18 cellular contexts compared by ENCODE assay signal in genomic region chr9:126519660-126520425, GRCh38.
DNase-seq lines count a peak whose midpoint lies in the region; ATAC-seq, FAIRE-seq and TF ChIP-seq lines count a peak whose summit lies in the region.
"Had no signal": no experiment of that assay in that cellular context is flagged by ENCODE, and none has a peak within 500 bp of the region (broad histone marks: within the 10 kb centered on the region; RNA-seq: fewer than 3 reads in every experiment).

No MANE protein-coding gene starts in this region.

- peak; percentile 45 for DNase-seq in activated T-cell treated with anti-CD3 and anti-CD28 coated beads, Interleukin-2, amount 50 U/mL, for 48 hours
- DNase-seq in activated T-cell treated with anti-CD3 and anti-CD28 coated beads, Interleukin-2, amount 50 U/mL, for 1 hour: no peak
- DNase-seq in MV-4-11 (lab: John Stamatoyannopoulos, UW): peak; percentile 11
- peak in 1 of 2 experiments; percentile 54 for DNase-seq in H1 (ENCODE audit: low read depth in 1 of 2, low spot score in 2 of 2)
- peak; percentile 19 for DNase-seq in retina
- no peak for DNase-seq in coronary artery (ENCODE audit: low spot score)
- DNase-seq: activated CD4-positive, alpha-beta T cell treated with anti-CD3 and anti-CD28 coated beads, Interleukin-2, amount 10 ng/mL, durations not matched to agents 24 days and 14 days; colonic mucosa; head of caudate nucleus; NCI-H1092 treated with DMSO at 0.1 percent for 48 hours; stomach; T-helper 9 cell had no signal

- no peak overlapping the region; the same call in 1 of the 2 replicates for H3K18ac ChIP-seq in H1 (ENCODE audit: extremely low read depth, low read length)

- WGBS in H1 (ENCODE audit: extremely low coverage in 1 of 2, insufficient coverage in 1 of 2, insufficient read length in 1 of 2, insufficient replicate concordance in 2 of 2, low coverage in 1 of 2, low lambda C conversion rate in 2 of 2, missing lambda C conversion rate in 1 of 2), 2 experiments: 75% methylated on average over 22 of the region's 22 CpGs; no CpG with 5 or more reads in 1 of the 2 experiments

- no peak overlapping the region for H2AK5ac ChIP-seq in H1 (ENCODE audit: low read depth, low read length)

- POLR2A ChIA-PET in H1 (lab: Charles Lee; ENCODE audit: partially characterized antibody): no interaction called here

- H4K8ac ChIP-seq in H1 (ENCODE audit: extremely low read depth, insufficient read depth, low read length): 0 out of 2 replicates have a peak overlapping the region, but pooled peaks have one; percentile 36

- H4K5ac ChIP-seq in H1 (ENCODE audit: insufficient read length, low read depth, low read length): no peak overlapping the region

- no peak overlapping the region for H3K9ac ChIP-seq in H1 (replicated peaks in 1 of 4; ENCODE audit: extremely low read depth in 1 of 4, low read depth in 3 of 4, low read length in 3 of 4)

- no peak overlapping the region for H3K4ac ChIP-seq in H1 (replicated peaks; ENCODE audit: insufficient read length, low read depth, low read length)

- H3K4me3 ChIP-seq in H1 (ENCODE audit: extremely low read depth in 1 of 4, insufficient read depth in 2 of 4, low read depth in 3 of 4, low read length in 4 of 4) (no peak overlapping the region), coronary artery (no peak overlapping the region)
- H3K4me3 ChIP-seq: colonic mucosa, esophagus muscularis mucosa, skin epidermis, stomach had no signal

- TF ChIP-seq RAD21 in H1 (IDR thresholded peaks at IDR 0.05 in 1 of 2, conservative IDR thresholded peaks at IDR 0.05 in 1 of 2; ENCODE audit: low read depth in 2 of 2, low read length in 2 of 2): no peak

- H3K4me1 ChIP-seq in H1 (replicated peaks in 1 of 4; ENCODE audit: control insufficient read depth in 3 of 4, insufficient read depth in 4 of 4, low read length in 3 of 4): peaks cover 0 to 3% (median 1%) of the 10 kb centered on the region in 4 experiments; a peak in 5 of 7 replicates
- H3K4me1 ChIP-seq: colonic mucosa had no signal

- H4K91ac ChIP-seq in H1 (replicated peaks; ENCODE audit: insufficient read length, low read length): no peak overlapping the region

- no peaks in the 10 kb centered on the region for H3K36me3 ChIP-seq in H1 (ENCODE audit: control insufficient read depth in 2 of 4, insufficient read depth in 4 of 4, low read length in 3 of 4)
- H3K36me3 ChIP-seq: colonic mucosa, esophagus muscularis mucosa, stomach had no signal

- H3K27ac ChIP-seq in H1 (ENCODE audit: low read depth, low read length): no peak overlapping the region
- no peak overlapping the region for H3K27ac ChIP-seq in coronary artery
- H3K27ac ChIP-seq: colonic mucosa, esophagus muscularis mucosa, stomach had no signal

- H4K20me1 ChIP-seq in H1 (replicated peaks in 1 of 2; ENCODE audit: control insufficient read depth in 1 of 2, insufficient read depth in 2 of 2, low read length in 2 of 2): no peaks in the 10 kb centered on the region

- H3K9me3 ChIP-seq in H1 (ENCODE audit: insufficient read depth in 2 of 2, low read depth in 1 of 2, low read length in 1 of 2): no peaks in the 10 kb centered on the region
- H3K9me3 ChIP-seq: colonic mucosa, esophagus muscularis mucosa, stomach had no signal

- no peak overlapping the region for H3K23ac ChIP-seq in H1 (ENCODE audit: insufficient read length)

- no peak overlapping the region for H2BK120ac ChIP-seq in H1 (replicated peaks; ENCODE audit: low read depth, low read length)

- no peak for FAIRE-seq in H1 (lab: Jason Lieb, UNC)
- FAIRE-seq: islet of Langerhans, urothelium cell line had no signal

- TF ChIP-seq CTCF in H1 (IDR thresholded peaks at IDR 0.05; ENCODE audit: control extremely low read depth in 1 of 3, insufficient read depth in 1 of 3, low read depth in 1 of 3, low read length in 3 of 3) (no peak), coronary artery (IDR thresholded peaks at IDR 0.05) (no peak)

- no peak for TF ChIP-seq EP300 in H1 (IDR thresholded peaks at IDR 0.05; ENCODE audit: borderline replicate concordance in 1 of 2, low read depth in 2 of 2, low read length in 2 of 2)

- H3K27me3 ChIP-seq in H1 (replicated peaks in 1 of 4; ENCODE audit: control insufficient read depth in 3 of 4, extremely low read depth in 1 of 4, insufficient read depth in 3 of 4, low read length in 3 of 4): peaks cover 0 to 11% (median 6%) of the 10 kb centered on the region in 4 experiments; a peak in 4 of 7 replicates

- H3K23me2 ChIP-seq in H1 (ENCODE audit: low read depth, low read length): no peaks in the 10 kb centered on the region

- H3K14ac ChIP-seq in H1 (ENCODE audit: insufficient read length): no peak overlapping the region

- no peaks in the 10 kb centered on the region for H3K79me2 ChIP-seq in H1 (ENCODE audit: control insufficient read depth in 1 of 2, insufficient read depth in 2 of 2, low read length in 2 of 2)

- H2BK15ac ChIP-seq in H1 (ENCODE audit: low read length): 0 out of 2 replicates have a peak overlapping the region, but pooled peaks have one; percentile 32

- H2AFZ ChIP-seq in H1 (ENCODE audit: low read length): no peak overlapping the region

- ATAC-seq in esophagus mucosa (no peak), GM19328 (IDR thresholded peaks at IDR 0.05; ENCODE audit: unreplicated experiment) (no peak)

- H3K79me1 ChIP-seq in H1 (ENCODE audit: low read depth, low read length): no peaks in the 10 kb centered on the region; the same call in 1 of the 2 replicates

- no peak for TF ChIP-seq POLR2A in H1 (IDR thresholded peaks at IDR 0.05; ENCODE audit: control extremely low read depth in 1 of 2, low read depth in 2 of 2, low read length in 2 of 2)

- H2BK5ac ChIP-seq in H1 (ENCODE audit: low read depth, low read length): no peak overlapping the region; the same call in 1 of the 2 replicates

- no peak overlapping the region for H2BK20ac ChIP-seq in H1 (ENCODE audit: low read length)

- CTCF ChIA-PET in H1 (lab: Charles Lee; ENCODE audit: partially characterized antibody): interaction anchor here (0.7 to 24.3 kb wide), 7 partner anchors 12 to 262 kb away, joined by 3 to 343 read pairs (median 6); no protein-coding TSS in a partner anchor

- peak overlapping the region; percentile 86; the same call in 1 of the 2 replicates for H2BK12ac ChIP-seq in H1 (ENCODE audit: low read depth, low read length)

- no peak overlapping the region for H3K56ac ChIP-seq in H1 (replicated peaks; ENCODE audit: insufficient read length, low read depth, low read length)

- H3K4me2 ChIP-seq in H1 (ENCODE audit: insufficient read depth in 1 of 2, low read depth in 2 of 2, low read length in 2 of 2): no peak overlapping the region

TF ChIP-seq in H1, 55 proteins besides CTCF, POLR2A, EP300 and RAD21:
- no peak for TF ChIP-seq CHD2 (IDR thresholded peaks at IDR 0.05; ENCODE audit: low read length)

Comparison
In these comparisons a context has a peak if more than half of its experiments do, and no peak if none do; other contexts are left out.
1. DNase-seq: peak in activated T-cell treated with anti-CD3 and anti-CD28 coated beads, Interleukin-2, amount 50 U/mL, for 48 hours (2 of 2), MV-4-11 (single experiment) and retina (single experiment); none in activated T-cell treated with anti-CD3 and anti-CD28 coated beads, Interleukin-2, amount 50 U/mL, for 1 hour (single experiment) and coronary artery (single experiment).